In genomic region chr6:148943451-148943850, GRCh38 we compare ENCODE assay signal across 29 cellular contexts.
DNase-seq lines count a peak whose midpoint lies in the region; ATAC-seq and TF ChIP-seq lines count a peak whose summit lies in the region.
"Had no signal": no experiment of that assay in that cellular context is flagged by ENCODE, and none has a peak within 500 bp of the region (broad histone marks: within the 10 kb centered on the region; RNA-seq: fewer than 3 reads in every experiment).

No MANE protein-coding gene starts in this region.

- CTCF ChIA-PET in WTC11 (lab: Charles Lee), result no interaction called here

- no peaks in the 10 kb centered on the region for H3K36me3 ChIP-seq in endodermal cell (ENCODE audit: control insufficient read depth, insufficient read depth, low read length)
- H3K36me3 ChIP-seq: breast epithelium, Peyer's patch, thoracic aorta, WERI-Rb-1 had no signal

- H3K4me1 Mint-ChIP-seq in WTC11 (peaks cover 35% of the 10 kb centered on the region), mesothelial cell of epicardium (peaks cover 11% of the 10 kb centered on the region), endodermal cell (peaks cover 15% of the 10 kb centered on the region)
- H3K4me1 Mint-ChIP-seq: stimulated activated naive CD8-positive, alpha-beta T cell treated with anti-CD3 and anti-CD28 coated beads, Interleukin-15, amount 100 ng/mL, for 72 hours had no signal

- H3K27me3 Mint-ChIP-seq in WTC11 (ENCODE audit: low read depth), result no peaks in the 10 kb centered on the region
- peaks cover 2% of the 10 kb centered on the region for H3K27me3 Mint-ChIP-seq in mesothelial cell of epicardium (ENCODE audit: low read depth)
- no peaks in the 10 kb centered on the region for H3K27me3 Mint-ChIP-seq in endodermal cell (ENCODE audit: insufficient read depth)
- H3K27me3 Mint-ChIP-seq: activated T-cell treated with anti-CD3 and anti-CD28 coated beads, Interleukin-2, amount 50 U/mL, for 24 hours; B cell; CD4-positive, alpha-beta memory T cell; stimulated activated naive CD8-positive, alpha-beta T cell treated with anti-CD3 and anti-CD28 coated beads, Interleukin-15, amount 100 ng/mL, for 72 hours had no signal

- no peaks in the 10 kb centered on the region for H3K27me3 ChIP-seq in endodermal cell (ENCODE audit: control insufficient read depth, insufficient read depth, low read length, poor library complexity, severe bottlenecking)
- H3K27me3 ChIP-seq: breast epithelium, Peyer's patch had no signal

- DNase-seq in AG10803 (ENCODE audit: low read depth) (peak; percentile 84), WTC11 (ENCODE audit: low spot score) (no peak), dedifferentiated amniotic fluid mesenchymal stem cell (ENCODE audit: extremely low spot score) (peak; percentile 46), mesothelial cell of epicardium (ENCODE audit: low spot score in 2 of 2, unreplicated experiment in 2 of 2) (no peak), cardiac septum (ENCODE audit: low spot score) (no peak), endodermal cell (no peak)
- no peak for DNase-seq in activated naive CD4-positive, alpha-beta T cell treated with Interleukin-2 at 50 U/mL for 16 hours
- DNase-seq in activated CD4-positive, CD25-positive, alpha-beta regulatory T cell treated with anti-CD3 and anti-CD28 coated beads, Interleukin-2, amount 50 U/mL, for 72 hours, result no peak
- DNase-seq: activated CD4-positive, alpha-beta T cell treated with anti-CD3 and anti-CD28 coated beads, Interleukin-2, amount 50 U/mL, for 1 hour; activated gamma-delta T cell treated with Interleukin-2 at 50 U/mL for 16 hours; activated T-cell treated with anti-CD3 and anti-CD28 coated beads, Interleukin-2, amount 50 U/mL, for 24 hours; CD4-positive, alpha-beta memory T cell; hypothalamus; immature natural killer cell; left colon; NCI-H1048; NCI-H446 treated with DMSO at 0.1 percent for 48 hours; NCI-H774; Peyer's patch; right cardiac atrium; SIG-M5; stimulated activated naive CD8-positive, alpha-beta T cell treated with anti-CD3 and anti-CD28 coated beads, Interleukin-15, amount 100 ng/mL, for 72 hours; T1000; WERI-Rb-1 had no signal

- H3K4me3 Mint-ChIP-seq in WTC11, result no peak overlapping the region
- no peak overlapping the region for H3K4me3 Mint-ChIP-seq in mesothelial cell of epicardium
- H3K4me3 Mint-ChIP-seq in endodermal cell, result no peak overlapping the region
- H3K4me3 Mint-ChIP-seq: activated T-cell treated with anti-CD3 and anti-CD28 coated beads, Interleukin-2, amount 50 U/mL, for 24 hours; B cell; CD4-positive, alpha-beta memory T cell; immature natural killer cell; stimulated activated naive CD8-positive, alpha-beta T cell treated with anti-CD3 and anti-CD28 coated beads, Interleukin-15, amount 100 ng/mL, for 72 hours had no signal

- intact Hi-C loops in cardiac septum (cut with DNase I), result no loop called here

- no peaks in the 10 kb centered on the region for H3K9me3 Mint-ChIP-seq in WTC11
- H3K9me3 Mint-ChIP-seq in mesothelial cell of epicardium, result no peaks in the 10 kb centered on the region
- no peaks in the 10 kb centered on the region for H3K9me3 Mint-ChIP-seq in endodermal cell
- H3K9me3 Mint-ChIP-seq: activated T-cell treated with anti-CD3 and anti-CD28 coated beads, Interleukin-2, amount 50 U/mL, for 24 hours; immature natural killer cell; stimulated activated naive CD8-positive, alpha-beta T cell treated with anti-CD3 and anti-CD28 coated beads, Interleukin-15, amount 100 ng/mL, for 72 hours had no signal

- ATAC-seq in WTC11, result no peak
- ATAC-seq: esophagus mucosa; left colon; right cardiac atrium; stimulated activated naive CD8-positive, alpha-beta T cell treated with anti-CD3 and anti-CD28 coated beads, Interleukin-15, amount 100 ng/mL, for 72 hours had no signal

- H3K27ac Mint-ChIP-seq in WTC11, result peak overlapping the region; percentile 72; the same call in 1 of the 2 replicates
- H3K27ac Mint-ChIP-seq in mesothelial cell of epicardium, result peak overlapping the region; percentile 75
- H3K27ac Mint-ChIP-seq in endodermal cell, result no peak overlapping the region
- H3K27ac Mint-ChIP-seq: activated T-cell treated with anti-CD3 and anti-CD28 coated beads, Interleukin-2, amount 50 U/mL, for 24 hours; B cell; immature natural killer cell; stimulated activated naive CD8-positive, alpha-beta T cell treated with anti-CD3 and anti-CD28 coated beads, Interleukin-15, amount 100 ng/mL, for 72 hours had no signal

- no peak overlapping the region for H3K27ac ChIP-seq in endodermal cell (ENCODE audit: low read depth, low read length)
- H3K27ac ChIP-seq: breast epithelium, coronary artery, Peyer's patch, thoracic aorta, WERI-Rb-1 had no signal

- peaks cover 3% of the 10 kb centered on the region for H3K4me1 ChIP-seq in endodermal cell (ENCODE audit: control insufficient read depth, insufficient read depth, low read length)
- H3K4me1 ChIP-seq: breast epithelium, Peyer's patch had no signal

- peaks cover 14% of the 10 kb centered on the region for H3K36me3 Mint-ChIP-seq in WTC11
- H3K36me3 Mint-ChIP-seq in mesothelial cell of epicardium, result peaks cover 3% of the 10 kb centered on the region
- H3K36me3 Mint-ChIP-seq in endodermal cell (ENCODE audit: low read depth), result peaks cover 7% of the 10 kb centered on the region

- no peaks in the 10 kb centered on the region for H3K9me3 ChIP-seq in endodermal cell (ENCODE audit: control insufficient read depth, low read length)
- H3K9me3 ChIP-seq: breast epithelium, Peyer's patch, thoracic aorta had no signal

- H3K9ac ChIP-seq in endodermal cell (ENCODE audit: extremely low read depth, low read length, poor library complexity, severe bottlenecking), result no peak overlapping the region

- H3K4me3 ChIP-seq in AG10803 (ENCODE audit: low read length), result no peak overlapping the region
- H3K4me3 ChIP-seq in endodermal cell (ENCODE audit: low read length), result no peak overlapping the region
- H3K4me3 ChIP-seq: breast epithelium, coronary artery, Peyer's patch, thoracic aorta had no signal

- POLR2A ChIA-PET in WTC11 (lab: Charles Lee), result no interaction called here

- WGBS in endodermal cell (ENCODE audit: insufficient coverage in 1 of 2, insufficient read length in 1 of 2), 2 experiments, result no CpG with 5 or more reads among the region's 1 CpG

- no peak for TF ChIP-seq CTCF in AG10803 (conservative IDR thresholded peaks at IDR 0.05; ENCODE audit: low read length)
- no peak for TF ChIP-seq CTCF in WTC11 (IDR thresholded peaks at IDR 0.05)
- TF ChIP-seq CTCF in mesothelial cell of epicardium (IDR thresholded peaks at IDR 0.05; ENCODE audit: unreplicated experiment), result no peak
- no peak for TF ChIP-seq CTCF in endodermal cell (conservative IDR thresholded peaks at IDR 0.05)

TF ChIP-seq in WTC11, 78 proteins besides CTCF, POLR2A, EP300 and RAD21:
- TF ChIP-seq, protein P1, sequence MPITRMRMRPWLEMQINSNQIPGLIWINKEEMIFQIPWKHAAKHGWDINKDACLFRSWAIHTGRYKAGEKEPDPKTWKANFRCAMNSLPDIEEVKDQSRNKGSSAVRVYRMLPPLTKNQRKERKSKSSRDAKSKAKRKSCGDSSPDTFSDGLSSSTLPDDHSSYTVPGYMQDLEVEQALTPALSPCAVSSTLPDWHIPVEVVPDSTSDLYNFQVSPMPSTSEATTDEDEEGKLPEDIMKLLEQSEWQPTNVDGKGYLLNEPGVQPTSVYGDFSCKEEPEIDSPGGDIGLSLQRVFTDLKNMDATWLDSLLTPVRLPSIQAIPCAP (CRISPR knock-in tag; IDR thresholded peaks at IDR 0.05), result no peak
- no peak for TF ChIP-seq CREM (CRISPR knock-in tag; IDR thresholded peaks at IDR 0.05)
- no peak for TF ChIP-seq FOXP1 (CRISPR knock-in tag; IDR thresholded peaks at IDR 0.05; ENCODE audit: borderline replicate concordance)
- TF ChIP-seq MYBL2 (CRISPR knock-in tag; IDR thresholded peaks at IDR 0.05), result no peak
- no peak for TF ChIP-seq ZNF263 (CRISPR knock-in tag; IDR thresholded peaks at IDR 0.05; ENCODE audit: low read depth)
- no peak for TF ChIP-seq FOXK1 (CRISPR knock-in tag; IDR thresholded peaks at IDR 0.05)
- no peak for TF ChIP-seq JAZF1 (CRISPR knock-in tag; IDR thresholded peaks at IDR 0.05)
- TF ChIP-seq RELA (CRISPR knock-in tag; IDR thresholded peaks at IDR 0.05; ENCODE audit: borderline replicate concordance), result no peak
- no peak for TF ChIP-seq GTF2I (CRISPR knock-in tag; conservative IDR thresholded peaks at IDR 0.05)
- TF ChIP-seq ZNF317 (CRISPR knock-in tag; IDR thresholded peaks at IDR 0.05; ENCODE audit: borderline replicate concordance, low read depth), result no peak
- TF ChIP-seq NFATC4 (CRISPR knock-in tag; IDR thresholded peaks at IDR 0.05), result no peak
- TF ChIP-seq, protein P2, sequence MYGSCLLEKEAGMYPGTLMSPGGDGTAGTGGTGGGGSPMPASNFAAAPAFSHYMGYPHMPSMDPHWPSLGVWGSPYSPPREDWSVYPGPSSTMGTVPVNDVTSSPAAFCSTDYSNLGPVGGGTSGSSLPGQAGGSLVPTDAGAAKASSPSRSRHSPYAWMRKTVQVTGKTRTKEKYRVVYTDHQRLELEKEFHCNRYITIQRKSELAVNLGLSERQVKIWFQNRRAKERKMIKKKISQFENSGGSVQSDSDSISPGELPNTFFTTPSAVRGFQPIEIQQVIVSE (CRISPR knock-in tag; IDR thresholded peaks at IDR 0.05; ENCODE audit: borderline replicate concordance), result no peak
- no peak for TF ChIP-seq ZNF281 (CRISPR knock-in tag; IDR thresholded peaks at IDR 0.05)

Comparison
In these comparisons a context has a peak if more than half of its experiments do, and no peak if none do; other contexts are left out.
1. DNase-seq: peak in AG10803 (single experiment) and dedifferentiated amniotic fluid mesenchymal stem cell (single experiment); none in WTC11 (single experiment), mesothelial cell of epicardium (0 of 2), activated naive CD4-positive, alpha-beta T cell treated with Interleukin-2 at 50 U/mL for 16 hours (single experiment), activated CD4-positive, CD25-positive, alpha-beta regulatory T cell treated with anti-CD3 and anti-CD28 coated beads, Interleukin-2, amount 50 U/mL, for 72 hours (single experiment), cardiac septum (single experiment) and endodermal cell (single experiment).